1 cellular context compared by ENCODE assay signal in the genomic region with DNA sequence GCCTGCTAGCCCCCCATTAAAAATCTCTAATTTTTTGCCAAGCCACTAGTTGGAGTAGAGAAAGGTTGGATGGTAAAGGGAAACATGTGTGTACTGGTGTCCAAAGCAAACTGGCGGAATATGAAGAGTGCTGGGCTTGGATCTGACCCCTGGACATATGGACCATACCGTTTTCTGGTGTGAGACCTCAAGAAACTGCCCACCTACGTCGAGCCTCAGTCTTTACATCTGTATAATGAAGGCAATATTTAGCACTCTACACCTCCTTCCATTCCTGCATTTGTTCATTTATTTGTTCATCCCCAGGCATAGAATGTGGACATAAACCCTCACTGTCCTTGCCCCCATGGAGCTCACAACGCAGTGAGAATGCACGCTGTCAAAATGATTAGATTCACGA.
TF ChIP-seq lines count a peak whose summit lies in the region.

No MANE protein-coding gene starts in this region.

TF ChIP-seq in IMR-90, 13 proteins besides CTCF, POLR2A, EP300 and RAD21 (continued from another document):
- TF ChIP-seq, protein P1, sequence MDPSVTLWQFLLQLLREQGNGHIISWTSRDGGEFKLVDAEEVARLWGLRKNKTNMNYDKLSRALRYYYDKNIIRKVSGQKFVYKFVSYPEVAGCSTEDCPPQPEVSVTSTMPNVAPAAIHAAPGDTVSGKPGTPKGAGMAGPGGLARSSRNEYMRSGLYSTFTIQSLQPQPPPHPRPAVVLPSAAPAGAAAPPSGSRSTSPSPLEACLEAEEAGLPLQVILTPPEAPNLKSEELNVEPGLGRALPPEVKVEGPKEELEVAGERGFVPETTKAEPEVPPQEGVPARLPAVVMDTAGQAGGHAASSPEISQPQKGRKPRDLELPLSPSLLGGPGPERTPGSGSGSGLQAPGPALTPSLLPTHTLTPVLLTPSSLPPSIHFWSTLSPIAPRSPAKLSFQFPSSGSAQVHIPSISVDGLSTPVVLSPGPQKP (IDR thresholded peaks at IDR 0.05; ENCODE audit: borderline replicate concordance, low read depth, low read length): no peak
